ENCODE assay signal across 11 cellular contexts in the genomic region with DNA sequence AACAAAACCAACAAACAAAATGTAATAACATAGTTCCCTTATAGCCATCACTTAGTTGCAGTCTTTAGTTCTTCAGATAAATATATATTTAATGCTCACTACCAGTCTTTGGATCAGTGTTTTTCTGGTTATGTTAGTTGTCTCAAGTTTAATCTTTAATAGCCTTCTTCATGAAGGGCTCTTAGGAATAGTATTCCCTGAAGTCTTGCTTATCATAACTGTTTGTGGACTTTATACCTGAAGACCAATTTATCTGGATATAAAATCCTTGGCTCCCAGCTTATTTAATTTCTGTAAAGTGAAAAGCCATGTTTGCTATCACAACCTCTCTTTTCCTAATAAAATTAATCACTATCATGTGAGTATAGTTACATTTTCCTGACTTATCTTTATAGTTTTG.
"Had no signal": no experiment of that assay in that cellular context is flagged by ENCODE, and none has a peak within 500 bp of the region (broad histone marks: within the 10 kb centered on the region; RNA-seq: fewer than 3 reads in every experiment).

No MANE protein-coding gene starts in this region.

- H3K36me3 ChIP-seq: HAP-1 had no signal

- H3K4me3 ChIP-seq: GM23248, GM23338, HAP-1 had no signal

- H3K27ac ChIP-seq: GM23248 had no signal

- H3K9me3 ChIP-seq: HAP-1 had no signal

- DNase-seq: GM23248, GOT3, H7, H9, HCEC 1CT, HFFc6 had no signal

- ATAC-seq: GM23338, HCT116 had no signal

- FAIRE-seq: H1, H54 had no signal
